ENCODE assay signal across 8 cellular contexts in the genomic region with DNA sequence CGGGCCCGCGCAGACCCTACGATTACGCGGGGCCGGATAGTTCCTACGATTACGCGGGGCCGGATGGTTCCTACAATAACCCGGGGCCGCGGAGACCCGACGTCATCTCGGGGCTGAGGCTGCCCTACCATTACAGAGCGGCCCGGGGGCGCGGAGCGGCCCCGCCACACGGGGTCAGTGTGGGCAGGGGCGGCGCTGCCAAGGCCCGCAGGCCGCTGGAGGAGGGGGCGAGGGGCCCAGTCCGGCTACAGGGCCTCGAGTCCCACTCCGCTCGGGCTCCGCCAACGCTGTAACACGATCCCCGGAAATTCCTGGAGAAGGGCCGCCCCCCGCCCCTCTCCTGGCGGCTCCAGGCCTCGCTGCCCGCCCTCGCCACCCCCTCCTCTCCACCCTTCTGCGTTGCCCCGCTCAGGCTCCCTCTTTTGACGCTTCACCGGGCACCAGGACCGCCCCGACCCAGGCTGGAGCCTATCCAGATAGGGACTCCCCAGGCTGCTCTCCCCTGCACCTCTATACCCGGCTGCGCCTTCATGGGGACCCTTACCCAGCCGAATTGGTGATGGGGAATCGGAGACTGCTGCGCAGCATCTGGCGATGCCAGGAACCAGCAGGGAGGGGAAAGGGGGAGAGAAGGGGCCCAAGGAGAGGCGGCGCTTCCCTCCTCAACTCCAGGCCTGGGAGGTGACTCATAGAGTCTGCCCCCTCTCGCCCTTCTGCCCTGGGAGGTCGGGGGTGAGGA. TPM values are rescaled to one million over a fixed set of nuclear protein-coding genes. Genes with fewer than 3 reads are reported as not detected.
DNase-seq lines count a peak whose midpoint lies in the region; ATAC-seq and TF ChIP-seq lines count a peak whose summit lies in the region.

A gene with protein sequence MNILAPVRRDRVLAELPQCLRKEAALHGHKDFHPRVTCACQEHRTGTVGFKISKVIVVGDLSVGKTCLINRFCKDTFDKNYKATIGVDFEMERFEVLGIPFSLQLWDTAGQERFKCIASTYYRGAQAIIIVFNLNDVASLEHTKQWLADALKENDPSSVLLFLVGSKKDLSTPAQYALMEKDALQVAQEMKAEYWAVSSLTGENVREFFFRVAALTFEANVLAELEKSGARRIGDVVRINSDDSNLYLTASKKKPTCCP (minus strand): TSS at position 291 of the 739 bp plus-strand sequence. CDS start 602 bp downstream, outside the sequence.

- peak within 1 kb of the TSS; percentile 92 to 94 for H3K27ac ChIP-seq in uterus

- DNase-seq in Daoy (ENCODE audit: low read depth): peak; percentile 92
- DNase-seq in LHCN-M2 (ENCODE audit: low read depth): peak; percentile 81
- no peak for DNase-seq in activated CD8-positive, alpha-beta T cell treated with anti-CD3 and anti-CD28 coated beads, Interleukin-2, amount 10 ng/mL, durations not matched to agents 7 days and 5 days
- DNase-seq in fibroblast of the aortic adventitia (ENCODE audit: low read depth): peak; percentile 86
- DNase-seq in naive B cell: peak; percentile 44
- peak; percentile 86 to 87 for DNase-seq in uterus

- H3K4me1 ChIP-seq in uterus: peaks cover 5 to 22% of the 10 kb centered on the region in 2 donors

- no peaks in the 10 kb centered on the region for H3K36me3 ChIP-seq in uterus

- peak; percentile 21 for TF ChIP-seq CTCF in fibroblast of the aortic adventitia (IDR thresholded peaks at IDR 0.05; ENCODE audit: insufficient read depth, low read length)
- TF ChIP-seq CTCF in uterus (IDR thresholded peaks at IDR 0.05): peak in 2 of 4 experiments; percentile 15 to 41

- no peaks in the 10 kb centered on the region for H3K9me3 ChIP-seq in uterus

- peaks cover 18% of the 10 kb centered on the region for H3K27me3 Mint-ChIP-seq in activated CD8-positive, alpha-beta T cell treated with anti-CD3 and anti-CD28 coated beads, Interleukin-2, amount 10 ng/mL, durations not matched to agents 7 days and 5 days (ENCODE audit: low read depth)
- H3K27me3 Mint-ChIP-seq in naive B cell: no peaks in the 10 kb centered on the region

- H3K27me3 ChIP-seq in uterus: no peaks in the 10 kb centered on the region

- TF ChIP-seq POLR2A in uterus (IDR thresholded peaks at IDR 0.05): peak in 1 of 2 donors; percentile 71

- H3K27ac Mint-ChIP-seq in activated CD8-positive, alpha-beta T cell treated with anti-CD3 and anti-CD28 coated beads, Interleukin-2, amount 10 ng/mL, durations not matched to agents 7 days and 5 days: peak within 1 kb of the TSS; percentile 63
- H3K27ac Mint-ChIP-seq in naive B cell: peak within 1 kb of the TSS; percentile 19 to 89 (median 77)

- peaks cover 38% of the 10 kb centered on the region for H3K4me1 Mint-ChIP-seq in activated CD8-positive, alpha-beta T cell treated with anti-CD3 and anti-CD28 coated beads, Interleukin-2, amount 10 ng/mL, durations not matched to agents 7 days and 5 days (ENCODE audit: low read depth)
- peaks cover 26 to 45% (median 41%) of the 10 kb centered on the region in 3 donors for H3K4me1 Mint-ChIP-seq in naive B cell

- intact Hi-C loops in uterus (cut with DNase I; ENCODE audit: low total_unique reads): no loop called here

- no peak for ATAC-seq in activated CD8-positive, alpha-beta T cell treated with anti-CD3 and anti-CD28 coated beads, Interleukin-2, amount 10 ng/mL, durations not matched to agents 7 days and 5 days
- ATAC-seq in naive B cell (ENCODE audit: low read depth in 2 of 2) (peak; percentile 14 to 21), HG03571 (IDR thresholded peaks at IDR 0.05; ENCODE audit: unreplicated experiment) (no peak), HG03378 (IDR thresholded peaks at IDR 0.05; ENCODE audit: unreplicated experiment) (no peak)

- CTCF ChIA-PET in activated CD8-positive, alpha-beta T cell treated with anti-CD3 and anti-CD28 coated beads, Interleukin-2, amount 10 ng/mL, durations not matched to agents 7 days and 5 days (lab: Charles Lee): interaction anchor here (1.1 to 2.6 kb wide), 2 partner anchors 9 to 71 kb away, joined by 4 to 9 read pairs; a partner anchor contains a TSS

- no peaks in the 10 kb centered on the region for H3K9me3 Mint-ChIP-seq in activated CD8-positive, alpha-beta T cell treated with anti-CD3 and anti-CD28 coated beads, Interleukin-2, amount 10 ng/mL, durations not matched to agents 7 days and 5 days (ENCODE audit: insufficient read depth)
- no peaks in the 10 kb centered on the region for H3K9me3 Mint-ChIP-seq in naive B cell

- H3K4me3 ChIP-seq in fibroblast of the aortic adventitia (ENCODE audit: low read depth, low read length) (peak within 1 kb of the TSS; percentile 99), uterus (peak within 1 kb of the TSS; percentile 84 to 97)

- POLR2A ChIA-PET in activated CD8-positive, alpha-beta T cell treated with anti-CD3 and anti-CD28 coated beads, Interleukin-2, amount 10 ng/mL, durations not matched to agents 7 days and 5 days (lab: Charles Lee): interaction anchor here (1.3 kb wide), 1 partner anchor 69 kb away, joined by 5 read pairs; no protein-coding TSS in a partner anchor

- H3K36me3 Mint-ChIP-seq in activated CD8-positive, alpha-beta T cell treated with anti-CD3 and anti-CD28 coated beads, Interleukin-2, amount 10 ng/mL, durations not matched to agents 7 days and 5 days (ENCODE audit: low read depth): peaks cover 30% of the 10 kb centered on the region
- H3K36me3 Mint-ChIP-seq in naive B cell: peaks cover 0 to 10% of the 10 kb centered on the region in 2 donors

- H3K4me3 Mint-ChIP-seq in activated CD8-positive, alpha-beta T cell treated with anti-CD3 and anti-CD28 coated beads, Interleukin-2, amount 10 ng/mL, durations not matched to agents 7 days and 5 days: peak within 1 kb of the TSS; percentile 68
- peak within 1 kb of the TSS; percentile 77 to 95 (median 84) for H3K4me3 Mint-ChIP-seq in naive B cell

RNA-seq across cellular contexts. Expression of the gene that starts here (rescaled TPM):
- total RNA-seq in Daoy (2014; rRNA removed; shearing (Covaris generic)): 243 and 290 TPM in 2 replicates
- total RNA-seq in LHCN-M2 (2014; rRNA removed) (396 and 449 TPM in 2 replicates), fibroblast of the aortic adventitia (ENCODE audit: low replicate concordance) (154 and 412 TPM in 2 replicates), uterus (100 to 1,000 TPM; 113 to 411 (median 126) TPM)
- polyA plus RNA-seq in LHCN-M2 (2012): 247 TPM
- total RNA-seq in activated CD8-positive, alpha-beta T cell treated with anti-CD3 and anti-CD28 coated beads, Interleukin-2, amount 10 ng/mL, durations not matched to agents 7 days and 5 days: 10 to 100 TPM in 1 of 2 experiments, 1 to 10 TPM in 1; 10.0 to 12.7 TPM
- 10 to 100 TPM; 11.6 to 22.6 (median 18.2) TPM for polyA plus RNA-seq in naive B cell (ENCODE audit: low read depth in 6 of 6)

Comparison
In these comparisons a context has a peak if more than half of its experiments do, and no peak if none do; other contexts are left out.
1. RNA of the gene that starts here (total RNA-seq): 396 to 449 TPM in LHCN-M2, 243 to 290 TPM in Daoy, 154 to 412 TPM in fibroblast of the aortic adventitia and 113 to 411 TPM in uterus; 10.0 to 12.7 TPM in activated CD8-positive, alpha-beta T cell treated with anti-CD3 and anti-CD28 coated beads, Interleukin-2, amount 10 ng/mL, durations not matched to agents 7 days and 5 days; every median in the first group is over 4 times any median in the second.
2. ATAC-seq: peak in naive B cell (2 of 2); none in activated CD8-positive, alpha-beta T cell treated with anti-CD3 and anti-CD28 coated beads, Interleukin-2, amount 10 ng/mL, durations not matched to agents 7 days and 5 days (single experiment), HG03571 (single experiment) and HG03378 (single experiment).